ENCODE assay signal across 2 cellular contexts in the genomic region with DNA sequence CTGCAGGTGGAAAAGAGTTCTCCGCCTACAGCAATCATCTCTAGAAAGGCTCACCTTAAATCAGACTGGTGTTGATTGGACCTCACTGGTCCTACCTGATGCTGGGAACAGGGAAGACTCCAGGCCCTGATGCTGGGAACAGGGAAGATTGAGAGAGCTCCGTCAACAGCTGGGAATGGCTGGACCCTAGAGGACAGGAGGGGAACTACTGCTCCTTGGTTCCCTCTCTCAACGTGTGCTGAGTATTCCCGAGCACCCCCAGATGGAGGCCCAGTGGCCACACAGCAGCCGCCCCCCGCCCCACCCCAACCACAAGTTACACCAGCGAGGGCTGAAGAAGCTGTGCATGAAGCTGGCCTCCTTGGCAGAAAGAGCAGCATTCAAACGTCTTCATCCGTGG.
TF ChIP-seq lines count a peak whose summit lies in the region.

No MANE protein-coding gene starts in this region.

TF ChIP-seq in HEK293T, 16 proteins besides CTCF, POLR2A, EP300 and RAD21:
- TF ChIP-seq BHLHE40 (IDR thresholded peaks at IDR 0.05; ENCODE audit: borderline replicate concordance) (no peak), SP1 (IDR thresholded peaks at IDR 0.05) (no peak), ARNT (IDR thresholded peaks at IDR 0.05) (no peak), SUZ12 (IDR thresholded peaks at IDR 0.05) (no peak), CTBP1 (IDR thresholded peaks at IDR 0.05; ENCODE audit: borderline replicate concordance) (no peak)
- TF ChIP-seq, protein P1, sequence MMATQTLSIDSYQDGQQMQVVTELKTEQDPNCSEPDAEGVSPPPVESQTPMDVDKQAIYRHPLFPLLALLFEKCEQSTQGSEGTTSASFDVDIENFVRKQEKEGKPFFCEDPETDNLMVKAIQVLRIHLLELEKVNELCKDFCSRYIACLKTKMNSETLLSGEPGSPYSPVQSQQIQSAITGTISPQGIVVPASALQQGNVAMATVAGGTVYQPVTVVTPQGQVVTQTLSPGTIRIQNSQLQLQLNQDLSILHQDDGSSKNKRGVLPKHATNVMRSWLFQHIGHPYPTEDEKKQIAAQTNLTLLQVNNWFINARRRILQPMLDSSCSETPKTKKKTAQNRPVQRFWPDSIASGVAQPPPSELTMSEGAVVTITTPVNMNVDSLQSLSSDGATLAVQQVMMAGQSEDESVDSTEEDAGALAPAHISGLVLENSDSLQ (IDR thresholded peaks at IDR 0.05) = no peak
TF ChIP-seq in HEK293T: peak in this region for 0.

TF ChIP-seq in H1, 55 proteins besides CTCF, POLR2A, EP300 and RAD21:
- TF ChIP-seq KDM1A (IDR thresholded peaks at IDR 0.05; ENCODE audit: borderline replicate concordance, low read length) (peak; percentile 25; the same call in 1 of the 2 replicates), MAX (IDR thresholded peaks at IDR 0.05) (no peak), GABPA (IDR thresholded peaks at IDR 0.05; ENCODE audit: borderline replicate concordance, insufficient read depth, low read length) (no peak; the same call in 1 of the 2 replicates), ASH2L (IDR thresholded peaks at IDR 0.05; ENCODE audit: low read length) (no peak)
TF ChIP-seq in H1: peak in this region for 1.
